In genomic region chr12:47772094-47772660, GRCh38 we compare ENCODE assay signal across 12 cellular contexts. TPM values are rescaled to one million over a fixed set of nuclear protein-coding genes. Genes with fewer than 3 reads are reported as not detected.
DNase-seq lines count a peak whose midpoint lies in the region; ATAC-seq and TF ChIP-seq lines count a peak whose summit lies in the region.
"Had no signal": no experiment of that assay in that cellular context is flagged by ENCODE, and none has a peak within 500 bp of the region (broad histone marks: within the 10 kb centered on the region; RNA-seq: fewer than 3 reads in every experiment).

No MANE protein-coding gene starts in this region.

- CTCF ChIA-PET in T-cell (lab: Charles Lee), result interaction anchor here (0.5 to 1.7 kb wide), 6 partner anchors 28 to 974 kb away, joined by 3 to 7 read pairs (median 4); partner anchors contain the start of gene RPAP3 (in 1 of the 2)

- peak overlapping the region; percentile 99 for H3K4me2 ChIP-seq in smooth muscle cell

- H3K9me3 ChIP-seq in smooth muscle cell (replicated peaks; ENCODE audit: low read depth), result no peaks in the 10 kb centered on the region
- H3K9me3 ChIP-seq: Peyer's patch had no signal

- H3K27ac ChIP-seq in smooth muscle cell (ENCODE audit: low read depth), result no peak overlapping the region

- POLR2A ChIA-PET in T-cell (lab: Charles Lee), result no interaction called here

- no peaks in the 10 kb centered on the region for H3F3A ChIP-seq in smooth muscle cell (ENCODE audit: low read depth)

- no peaks in the 10 kb centered on the region for H3K79me2 ChIP-seq in smooth muscle cell (ENCODE audit: low read depth)

- no peaks in the 10 kb centered on the region for H3K27me3 ChIP-seq in smooth muscle cell (ENCODE audit: low read depth)
- H3K27me3 ChIP-seq: Peyer's patch had no signal

- DNase-seq in activated CD4-positive, alpha-beta T cell treated with anti-CD3 and anti-CD28 coated beads, Interleukin-2, amount 10 ng/mL, durations not matched to agents 24 days and 14 days, result no peak
- no peak for DNase-seq in activated CD4-positive, alpha-beta T cell treated with anti-CD3 and anti-CD28 coated beads for 48 hours
- DNase-seq in T-cell (no peak), glutamatergic neuron (no peak), smooth muscle cell (lab: John Stamatoyannopoulos, UW; ENCODE audit: unreplicated experiment) (no peak), NCI-H1105 (lab: John Stamatoyannopoulos, UW) (no peak), NCI-H1694 (lab: John Stamatoyannopoulos, UW) (no peak), NCI-H1417 (lab: John Stamatoyannopoulos, UW) (no peak)

- no peaks in the 10 kb centered on the region for H3K9me3 Mint-ChIP-seq in activated CD4-positive, alpha-beta T cell treated with anti-CD3 and anti-CD28 coated beads, Interleukin-2, amount 10 ng/mL, durations not matched to agents 24 days and 14 days
- H3K9me3 Mint-ChIP-seq in T-cell (no peaks in the 10 kb centered on the region), glutamatergic neuron (ENCODE audit: unreplicated experiment) (peaks cover 13% of the 10 kb centered on the region)

- no peaks in the 10 kb centered on the region for H4K20me1 ChIP-seq in smooth muscle cell (ENCODE audit: low read depth)

- peaks cover 37% of the 10 kb centered on the region for H3K4me1 Mint-ChIP-seq in activated CD4-positive, alpha-beta T cell treated with anti-CD3 and anti-CD28 coated beads, Interleukin-2, amount 10 ng/mL, durations not matched to agents 24 days and 14 days
- H3K4me1 Mint-ChIP-seq in T-cell (peaks cover 17 to 26% (median 22%) of the 10 kb centered on the region in 3 donors), glutamatergic neuron (ENCODE audit: low read depth, unreplicated experiment) (peaks cover 3% of the 10 kb centered on the region)

- H3K36me3 Mint-ChIP-seq in activated CD4-positive, alpha-beta T cell treated with anti-CD3 and anti-CD28 coated beads, Interleukin-2, amount 10 ng/mL, durations not matched to agents 24 days and 14 days (ENCODE audit: low read depth), result no peaks in the 10 kb centered on the region
- no peaks in the 10 kb centered on the region for H3K36me3 Mint-ChIP-seq in T-cell
- H3K36me3 Mint-ChIP-seq in glutamatergic neuron (ENCODE audit: unreplicated experiment), result no peaks in the 10 kb centered on the region

- peaks cover 4% of the 10 kb centered on the region for H3K4me1 ChIP-seq in smooth muscle cell (ENCODE audit: low read depth)

- peak overlapping the region; percentile 79 for H3K4me3 Mint-ChIP-seq in activated CD4-positive, alpha-beta T cell treated with anti-CD3 and anti-CD28 coated beads, Interleukin-2, amount 10 ng/mL, durations not matched to agents 24 days and 14 days
- H3K4me3 Mint-ChIP-seq in T-cell (peak overlapping the region; percentile 76 to 88 (median 79)), glutamatergic neuron (ENCODE audit: unreplicated experiment) (peak overlapping the region; percentile 87)

- 87% methylated on average over 13 of the region's 13 CpGs for WGBS in smooth muscle cell (ENCODE audit: low lambda C conversion rate)

- intact Hi-C loops in activated CD4-positive, alpha-beta T cell treated with anti-CD3 and anti-CD28 coated beads, Interleukin-2, amount 10 ng/mL, durations not matched to agents 24 days and 14 days (cut with micrococcal nuclease), result no loop called here

- peak overlapping the region; percentile 59 for H3K27ac Mint-ChIP-seq in activated CD4-positive, alpha-beta T cell treated with anti-CD3 and anti-CD28 coated beads, Interleukin-2, amount 10 ng/mL, durations not matched to agents 24 days and 14 days
- H3K27ac Mint-ChIP-seq in T-cell (peak overlapping the region; percentile 11 to 78), glutamatergic neuron (ENCODE audit: unreplicated experiment) (peak overlapping the region; percentile 79)

- no peaks in the 10 kb centered on the region for H3K36me3 ChIP-seq in smooth muscle cell (ENCODE audit: low read depth)
- H3K36me3 ChIP-seq: Peyer's patch had no signal

- no peak for ATAC-seq in T-cell (replicated peaks in 1 of 4)

- TF ChIP-seq CTCF in glutamatergic neuron (IDR thresholded peaks at IDR 0.05; ENCODE audit: partially characterized antibody, unreplicated experiment), result no peak
- no peak for TF ChIP-seq CTCF in smooth muscle cell (IDR thresholded peaks at IDR 0.05; ENCODE audit: borderline replicate concordance, insufficient read depth, poor library complexity, severe bottlenecking)

- H3K4me3 ChIP-seq in smooth muscle cell, result no peak overlapping the region
- H3K4me3 ChIP-seq: GM12878 had no signal

- peaks cover 15% of the 10 kb centered on the region for H3K27me3 Mint-ChIP-seq in activated CD4-positive, alpha-beta T cell treated with anti-CD3 and anti-CD28 coated beads, Interleukin-2, amount 10 ng/mL, durations not matched to agents 24 days and 14 days
- H3K27me3 Mint-ChIP-seq in T-cell (no peaks in the 10 kb centered on the region), glutamatergic neuron (ENCODE audit: unreplicated experiment) (peaks cover 9% of the 10 kb centered on the region)

- no peak overlapping the region for H2AFZ ChIP-seq in smooth muscle cell (ENCODE audit: low read depth)

- no peak overlapping the region for H3K9ac ChIP-seq in smooth muscle cell (ENCODE audit: low read depth)

RNA-seq across cellular contexts. Expression of gene SLC48A1, which starts 0.9 kb away (rescaled TPM):
- total RNA-seq in activated CD4-positive, alpha-beta T cell treated with anti-CD3 and anti-CD28 coated beads, Interleukin-2, amount 10 ng/mL, durations not matched to agents 24 days and 14 days, result 10.7 and 12.3 TPM in 2 replicates
- 10 to 100 TPM in 3 of 5 donors, 1 to 10 TPM in 2; 5.8 to 13.7 (median 10.2) TPM for total RNA-seq in T-cell
- 15.7 TPM for total RNA-seq in glutamatergic neuron (ENCODE audit: unreplicated experiment)
- total RNA-seq in smooth muscle cell, result 2.4 and 11.4 TPM in 2 replicates
- polyA plus RNA-seq in smooth muscle cell, result 6.2 and 8.6 TPM in 2 replicates

RNA-seq across cellular contexts. Expression of gene RAPGEF3, which starts 13.5 kb away (rescaled TPM):
- total RNA-seq in activated CD4-positive, alpha-beta T cell treated with anti-CD3 and anti-CD28 coated beads, Interleukin-2, amount 10 ng/mL, durations not matched to agents 24 days and 14 days, result 3.6 and 4.5 TPM in 2 replicates
- under 1 TPM; 0.25 to 0.99 (median 0.82) TPM for total RNA-seq in T-cell
- 0.81 TPM for total RNA-seq in glutamatergic neuron (ENCODE audit: unreplicated experiment)
- 4.0 and 5.6 TPM in 2 replicates for total RNA-seq in smooth muscle cell
- polyA plus RNA-seq in smooth muscle cell, result 1.9 and 3.6 TPM in 2 replicates

RNA-seq across cellular contexts. Expression of gene ENDOU, which starts 46.9 kb away (rescaled TPM):
- total RNA-seq in activated CD4-positive, alpha-beta T cell treated with anti-CD3 and anti-CD28 coated beads, Interleukin-2, amount 10 ng/mL, durations not matched to agents 24 days and 14 days, result 0.09 TPM in 1 of 2 replicates, not detected in the other
- total RNA-seq in T-cell (not detected), glutamatergic neuron (ENCODE audit: unreplicated experiment) (not detected), smooth muscle cell (1.8 and 5.1 TPM in 2 replicates)
- polyA plus RNA-seq in smooth muscle cell, result 0.47 and 0.74 TPM in 2 replicates
- total RNA-seq: HT1080, Peyer's patch, pulmonary artery endothelial cell had no signal

RNA-seq across cellular contexts. Expression of gene HDAC7, which starts 47.5 kb away (rescaled TPM):
- 405 and 419 TPM in 2 replicates for total RNA-seq in activated CD4-positive, alpha-beta T cell treated with anti-CD3 and anti-CD28 coated beads, Interleukin-2, amount 10 ng/mL, durations not matched to agents 24 days and 14 days
- 100 to 1,000 TPM; 142 to 192 (median 165) TPM for total RNA-seq in T-cell
- 67.9 TPM for total RNA-seq in glutamatergic neuron (ENCODE audit: unreplicated experiment)
- 19.3 and 24.1 TPM in 2 replicates for total RNA-seq in smooth muscle cell
- polyA plus RNA-seq in smooth muscle cell, result 32.4 and 47.0 TPM in 2 replicates
